Comparison of ENCODE assay signal across 34 cellular contexts in the genomic region with DNA sequence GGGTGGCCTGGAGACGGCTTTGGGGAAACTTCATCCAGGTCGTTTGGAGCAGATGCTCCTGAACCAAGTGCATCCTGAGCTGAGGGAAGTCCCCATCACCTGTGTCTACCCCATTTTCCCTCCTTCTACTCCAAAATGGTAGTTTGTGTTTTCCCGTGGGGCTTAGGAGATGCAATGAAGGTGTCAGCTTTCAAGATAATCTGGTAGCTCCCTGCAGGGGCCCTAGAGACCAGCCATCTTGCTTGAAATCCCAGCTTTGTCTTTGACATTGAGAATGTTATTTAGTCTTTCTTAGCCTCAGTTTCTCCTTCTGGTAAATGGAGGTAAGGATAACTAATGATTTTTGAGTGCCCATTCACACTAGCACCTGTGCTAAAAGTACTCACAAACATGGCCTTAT.
"Had no signal": no experiment of that assay in that cellular context is flagged by ENCODE, and none has a peak within 500 bp of the region (broad histone marks: within the 10 kb centered on the region; RNA-seq: fewer than 3 reads in every experiment).

No MANE protein-coding gene starts in this region.

- DNase-seq: activated CD4-positive, alpha-beta memory T cell treated with anti-CD3 and anti-CD28 coated beads, Interleukin-2, amount 10 ng/mL, durations not matched to agents 7 days and 5 days; activated CD4-positive, alpha-beta T cell treated with anti-CD3 and anti-CD28 coated beads for 1 hour; activated CD4-positive, alpha-beta T cell treated with anti-CD3 and anti-CD28 coated beads for 48 hours; activated CD4-positive, CD25-positive, alpha-beta regulatory T cell; activated CD8-positive, alpha-beta memory T cell treated with anti-CD3 and anti-CD28 coated beads for 24 hours; activated CD8-positive, alpha-beta memory T cell treated with anti-CD3 and anti-CD28 coated beads, Interleukin-2, amount 10 ng/mL, durations not matched to agents 7 days and 5 days; activated CD8-positive, alpha-beta memory T cell treated with anti-CD3 and anti-CD28 coated beads, Interleukin-2, amount 50 U/mL, for 48 hours; activated effector memory CD4-positive, alpha-beta T cell treated with Interleukin-2 at 50 U/mL for 16 hours; activated naive CD4-positive, alpha-beta T cell treated with anti-CD3 and anti-CD28 coated beads, Interleukin-2, amount 10 ng/mL, durations not matched to agents 7 days and 5 days; activated naive CD8-positive, alpha-beta T cell treated with anti-CD3 and anti-CD28 coated beads, Interleukin-2, amount 50 U/mL, for 24 hours; activated T-cell treated with anti-CD3 and anti-CD28 coated beads, Interleukin-2, amount 50 U/mL, for 48 hours; anterior cingulate cortex; caudate nucleus; cerebellar nuclear complex; Kasumi-1; KG1; MG63; NCI-H1048; NCI-H1105 treated with DMSO at 0.1 percent for 48 hours; NCI-H1436; NCI-H1694; NCI-H1930; NCI-H2081 treated with DMSO at 0.1 percent for 48 hours; NCI-H345; NCI-H526 treated with DMSO at 0.1 percent for 48 hours; NK-92 treated with Interleukin-12 subunit alpha and Interleukin-12 subunit beta, amount 100 ng/mL, for 24 hours; PC-3; Right ventricle myocardium superior; SW 1271; T-helper 1 cell; T-helper 2 cell; T-helper 9 cell; WERI-Rb-1 had no signal

- H3K36me3 ChIP-seq: MG63 had no signal

- H3K27me3 ChIP-seq: MG63 had no signal

- H3K9me3 ChIP-seq: MG63 had no signal

- FAIRE-seq: bronchial epithelial cell had no signal

- H3K4me3 ChIP-seq: MG63 had no signal

- H3K27ac ChIP-seq: WERI-Rb-1 had no signal
